In the genomic region with DNA sequence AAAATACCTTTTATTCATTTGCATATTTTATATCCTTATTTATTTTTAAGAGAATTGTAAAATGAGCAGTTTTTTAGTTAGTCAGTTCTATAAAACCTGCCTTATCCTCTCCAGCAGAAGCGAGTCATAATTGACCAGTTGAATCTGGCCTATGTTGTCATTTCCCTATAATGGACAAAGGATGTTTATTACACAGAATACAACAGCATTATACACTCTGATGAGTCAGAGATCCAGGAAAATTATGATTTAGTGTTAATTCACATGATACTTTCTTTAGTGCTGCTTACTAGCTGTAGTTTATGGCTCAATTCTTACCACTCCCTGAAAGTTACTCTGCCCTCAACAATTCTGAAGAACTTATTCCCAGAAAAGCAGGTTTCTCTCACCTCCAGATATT, we compare ENCODE assay signal across 20 cellular contexts. TPM values are rescaled to one million over a fixed set of nuclear protein-coding genes. Genes with fewer than 3 reads are reported as not detected.
DNase-seq lines count a peak whose midpoint lies in the region; ATAC-seq and TF ChIP-seq lines count a peak whose summit lies in the region.
"Had no signal": no experiment of that assay in that cellular context is flagged by ENCODE, and none has a peak within 500 bp of the region (broad histone marks: within the 10 kb centered on the region; RNA-seq: fewer than 3 reads in every experiment).

No MANE protein-coding gene starts in this region.

- H3K4me3 ChIP-seq in colonic mucosa: no peak overlapping the region
- no peak overlapping the region for H3K4me3 ChIP-seq in coronary artery
- H3K4me3 ChIP-seq: adrenal gland, heart right ventricle, right lobe of liver had no signal

- H3K9me3 ChIP-seq in colonic mucosa: no peaks in the 10 kb centered on the region
- H3K9me3 ChIP-seq: adrenal gland, right lobe of liver had no signal

- no peaks in the 10 kb centered on the region for H3K4me1 ChIP-seq in colonic mucosa
- H3K4me1 ChIP-seq: adrenal gland, heart right ventricle, right lobe of liver had no signal

- H3K36me3 ChIP-seq in colonic mucosa: no peaks in the 10 kb centered on the region
- H3K36me3 ChIP-seq: adrenal gland, heart right ventricle, right lobe of liver had no signal

- H3K9ac ChIP-seq in colonic mucosa (ENCODE audit: low read depth in 2 of 2, low read length in 2 of 2): no peak overlapping the region
- H3K9ac ChIP-seq: KMS-11 had no signal

- intact Hi-C loops in colonic mucosa (cut with DNase I): no loop called here
- intact Hi-C loops in left colon (cut with DNase I, micrococcal nuclease): no loop called here

- peak; percentile 16 for DNase-seq in EH (ENCODE audit: low read depth)
- DNase-seq in LoVo (ENCODE audit: low spot score): peak; percentile 27
- DNase-seq in colonic mucosa: no peak
- DNase-seq in left colon: no peak
- DNase-seq in coronary artery (ENCODE audit: low spot score): no peak
- no peak for DNase-seq in kidney glomerular epithelial cell (lab: John Stamatoyannopoulos, UW)
- no peak for DNase-seq in NCI-H510A (lab: John Stamatoyannopoulos, UW)
- DNase-seq: activated CD8-positive, alpha-beta memory T cell treated with anti-CD3 and anti-CD28 coated beads for 24 hours; adrenal gland; heart right ventricle; islet precursor cell; NCI-H1417 treated with DMSO at 0.1 percent for 48 hours; NCI-H2227 treated with DMSO at 0.1 percent for 48 hours; right lobe of liver; stimulated activated CD4-positive, alpha-beta T cell treated with anti-CD3 and anti-CD28 coated beads, Interleukin-2, amount 100 ng/mL, for 24 hours; substantia nigra had no signal

- TF ChIP-seq CTCF in colonic mucosa (IDR thresholded peaks at IDR 0.05) (no peak), coronary artery (IDR thresholded peaks at IDR 0.05) (no peak)

- peak; percentile 96 for ATAC-seq in left colon
- ATAC-seq in GM19351 (IDR thresholded peaks at IDR 0.05; ENCODE audit: unreplicated experiment): no peak
- ATAC-seq: heart right ventricle, right lobe of liver had no signal

- peak overlapping the region; percentile 56 for H3K27ac ChIP-seq in colonic mucosa
- no peak overlapping the region for H3K27ac ChIP-seq in coronary artery
- H3K27ac ChIP-seq: adrenal gland, heart right ventricle, HL-60, KMS-11, right lobe of liver had no signal

- H3K27me3 ChIP-seq in colonic mucosa: no peaks in the 10 kb centered on the region
- H3K27me3 ChIP-seq: adrenal gland, heart right ventricle, right lobe of liver had no signal

RNA-seq across cellular contexts. Expression of a gene that starts 26.8 kb away (rescaled TPM):
- total RNA-seq in colonic mucosa (10 to 100 TPM; 19.3 to 42.5 TPM), left colon (10 to 100 TPM; 26.6 to 29.8 TPM)
- total RNA-seq: T-helper 2 cell treated with Interferon-gamma antibody and Interleukin-4, amounts not matched to agents 100 ng/mL and 5 ng/mL, for 36 hours had no signal

RNA-seq across cellular contexts. Expression of a gene that starts 54.8 kb away (rescaled TPM):
- total RNA-seq in colonic mucosa: 1 to 10 TPM in 1 of 2 donors, under 1 TPM in 1; 0.30 to 1.4 TPM
- 1 to 10 TPM in 1 of 2 donors, under 1 TPM in 1; 0.40 to 1.9 TPM for total RNA-seq in left colon
- total RNA-seq: right lobe of liver; T-helper 2 cell treated with Interferon-gamma antibody and Interleukin-4, amounts not matched to agents 100 ng/mL and 5 ng/mL, for 36 hours had no signal

Comparison
In these comparisons a context has a peak if more than half of its experiments do, and no peak if none do; other contexts are left out.
1. DNase-seq: peak in EH (single experiment) and LoVo (single experiment); none in colonic mucosa (single experiment), left colon (0 of 2), coronary artery (single experiment), kidney glomerular epithelial cell (single experiment) and NCI-H510A (single experiment).